Comparison of ENCODE assay signal across 1 cellular context in the genomic region with DNA sequence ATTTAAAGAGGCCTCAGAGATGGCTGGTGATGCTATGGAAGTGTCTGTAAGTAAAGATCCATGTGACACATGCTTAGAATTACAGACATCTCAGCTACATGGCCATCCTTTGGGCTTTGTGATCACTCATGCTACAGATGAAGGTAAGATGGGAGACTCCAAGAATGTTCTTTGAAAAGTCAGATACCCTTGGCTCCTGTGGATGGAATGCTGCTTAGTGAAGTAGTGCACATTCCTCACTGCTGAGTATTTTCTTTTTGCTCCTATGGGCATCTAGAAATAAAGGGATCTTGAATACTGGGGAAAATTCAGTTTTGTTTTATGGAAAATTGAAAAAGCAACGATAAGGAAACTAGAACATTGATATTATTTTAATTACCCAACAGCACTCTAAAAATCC.
TF ChIP-seq lines count a peak whose summit lies in the region.

No MANE protein-coding gene starts in this region.

TF ChIP-seq in IMR-90, 13 proteins besides CTCF, POLR2A, EP300 and RAD21 (continued from another document):
- TF ChIP-seq ELK1 (IDR thresholded peaks at IDR 0.05; ENCODE audit: borderline replicate concordance, low read depth, low read length) (no peak), CHD1 (IDR thresholded peaks at IDR 0.05; ENCODE audit: low read depth, low read length) (no peak), RCOR1 (IDR thresholded peaks at IDR 0.05; ENCODE audit: insufficient replicate concordance, low read length) (no peak), FOS (IDR thresholded peaks at IDR 0.05; ENCODE audit: low read depth, low read length) (no peak), MAZ (IDR thresholded peaks at IDR 0.05; ENCODE audit: borderline replicate concordance, low read depth, low read length) (no peak)
